Comparison of ENCODE assay signal across 16 cellular contexts in genomic region chr19:13135068-13136062, GRCh38. TPM values are rescaled to one million over a fixed set of nuclear protein-coding genes. Genes with fewer than 3 reads are reported as not detected.
A peak's percentile ranks its signal among the peaks of the same experiment; 100 is the strongest.
DNase-seq lines count a peak whose midpoint lies in the region; ATAC-seq and TF ChIP-seq lines count a peak whose summit lies in the region.
"Had no signal": no experiment of that assay in that cellular context is flagged by ENCODE, and none has a peak within 500 bp of the region (broad histone marks: within the 10 kb centered on the region; RNA-seq: fewer than 3 reads in every experiment).

No MANE protein-coding gene starts in this region.

- H4K8ac ChIP-seq in trophoblast cell (ENCODE audit: low read depth, low read length): no peak overlapping the region

- H2AK5ac ChIP-seq in trophoblast cell (ENCODE audit: low read length): no peak overlapping the region

- H3K36me3 ChIP-seq in right atrium auricular region: peaks cover 41% of the 10 kb centered on the region
- H3K36me3 ChIP-seq in esophagus muscularis mucosa: peaks cover 18 to 56% (median 51%) of the 10 kb centered on the region in 4 donors
- H3K36me3 ChIP-seq in trophoblast cell (ENCODE audit: control insufficient read depth in 1 of 2, insufficient read depth in 2 of 2, low read length in 2 of 2): peaks cover 55 to 65% of the 10 kb centered on the region in 2 experiments
- peaks cover 13 to 53% (median 45%) of the 10 kb centered on the region in 4 donors for H3K36me3 ChIP-seq in upper lobe of left lung

- H3K23ac ChIP-seq in trophoblast cell (ENCODE audit: low read length): no peak overlapping the region

- no peak overlapping the region for H3K4ac ChIP-seq in trophoblast cell (ENCODE audit: low read depth, low read length)

- no peak overlapping the region for H3K9ac ChIP-seq in trophoblast cell (ENCODE audit: low read length)

- H3K9me3 ChIP-seq in right atrium auricular region (no peaks in the 10 kb centered on the region), esophagus muscularis mucosa (no peaks in the 10 kb centered on the region), trophoblast cell (ENCODE audit: insufficient read depth, low read depth, low read length) (peaks cover 6% of the 10 kb centered on the region), upper lobe of left lung (no peaks in the 10 kb centered on the region)

- no peaks in the 10 kb centered on the region for H3K79me1 ChIP-seq in trophoblast cell (ENCODE audit: low read length)

- H2AFZ ChIP-seq in trophoblast cell (ENCODE audit: insufficient read depth, low read length, poor library complexity): no peak overlapping the region

- no peak overlapping the region for H3K4me2 ChIP-seq in trophoblast cell (ENCODE audit: low read length)

- no peak for TF ChIP-seq CTCF in right atrium auricular region (IDR thresholded peaks at IDR 0.05)
- TF ChIP-seq CTCF in esophagus muscularis mucosa (IDR thresholded peaks at IDR 0.05): no peak
- TF ChIP-seq CTCF in upper lobe of left lung (IDR thresholded peaks at IDR 0.05): no peak

- H3K18ac ChIP-seq in trophoblast cell (ENCODE audit: low read length): no peak overlapping the region

- ATAC-seq in Right ventricle myocardium inferior (no peak), upper lobe of left lung (ENCODE audit: low FRiP score in 2 of 2) (no peak)
- ATAC-seq: HCT116 had no signal

- intact Hi-C loops in Right ventricle myocardium inferior (cut with DNase I) (no loop called here), esophagus muscularis mucosa (cut with DNase I) (no loop called here)

- DNase-seq in right atrium auricular region (ENCODE audit: low spot score) (no peak), Right ventricle myocardium inferior (ENCODE audit: missing footprints) (no peak), esophagus muscularis mucosa (ENCODE audit: extremely low spot score) (no peak), trophoblast cell (no peak), upper lobe of left lung (no peak), DMS79 treated with DMSO at 0.1 percent for 48 hours (lab: John Stamatoyannopoulos, UW) (no peak), NCI-H1436 (lab: John Stamatoyannopoulos, UW) (no peak), DMS53 (lab: John Stamatoyannopoulos, UW) (no peak)
- DNase-seq: COR-L47; NCI-H1930; NCI-H446; NK-92 treated with Interleukin-12 subunit alpha and Interleukin-12 subunit beta, amount 100 ng/mL, for 24 hours; SIG-M5 had no signal

- no peak overlapping the region for H2BK12ac ChIP-seq in trophoblast cell (ENCODE audit: low read length)

- no peak overlapping the region for H4K91ac ChIP-seq in trophoblast cell (ENCODE audit: low read depth, low read length)

- H3K14ac ChIP-seq in trophoblast cell (ENCODE audit: low read length): no peak overlapping the region

- H4K12ac ChIP-seq in trophoblast cell (ENCODE audit: low read depth, low read length): no peak overlapping the region

- H3K27ac ChIP-seq in right atrium auricular region (peak overlapping the region; percentile 53 to 54), esophagus muscularis mucosa (replicated peaks in 1 of 4) (peak overlapping the region in 3 of 4 donors; percentile 6 to 58 (median 22)), trophoblast cell (ENCODE audit: low read depth, low read length) (no peak overlapping the region), upper lobe of left lung (peak overlapping the region; percentile 50 to 79 (median 53))

- 95% methylated on average over 24 of the region's 60 CpGs for WGBS in esophagus muscularis mucosa
- WGBS in trophoblast cell (ENCODE audit: extremely low coverage, insufficient coverage, insufficient read length): no CpG with 5 or more reads among the region's 60 CpGs
- 94 to 95% methylated on average over 19 to 55 of the region's 60 CpGs for WGBS in upper lobe of left lung, 2 donors

- H3K4me1 ChIP-seq in right atrium auricular region (peaks cover 0 to 19% of the 10 kb centered on the region in 2 donors), esophagus muscularis mucosa (peaks cover 14 to 31% (median 21%) of the 10 kb centered on the region in 4 donors), trophoblast cell (ENCODE audit: control insufficient read depth in 1 of 2, insufficient read depth in 2 of 2, low read length in 2 of 2) (no peaks in the 10 kb centered on the region), upper lobe of left lung (peaks cover 10 to 38% (median 23%) of the 10 kb centered on the region in 4 donors)

- H3K4me3 ChIP-seq in right atrium auricular region: no peak overlapping the region
- H3K4me3 ChIP-seq in esophagus muscularis mucosa: no peak overlapping the region
- peak overlapping the region; percentile 23 for H3K4me3 ChIP-seq in trophoblast cell (ENCODE audit: low read depth, low read length)
- H3K4me3 ChIP-seq in upper lobe of left lung: no peak overlapping the region

- no peak overlapping the region for H2BK5ac ChIP-seq in trophoblast cell (ENCODE audit: low read depth, low read length, poor library complexity)

- TF ChIP-seq POLR2A in esophagus muscularis mucosa (IDR thresholded peaks at IDR 0.05; ENCODE audit: low read depth) (no peak), upper lobe of left lung (IDR thresholded peaks at IDR 0.05) (no peak)

- no peak for TF ChIP-seq EP300 in esophagus muscularis mucosa (IDR thresholded peaks at IDR 0.05)
- TF ChIP-seq EP300 in upper lobe of left lung (IDR thresholded peaks at IDR 0.05): no peak

- H3K27me3 ChIP-seq in right atrium auricular region: no peaks in the 10 kb centered on the region
- no peaks in the 10 kb centered on the region for H3K27me3 ChIP-seq in esophagus muscularis mucosa
- H3K27me3 ChIP-seq in trophoblast cell (ENCODE audit: insufficient read depth, low read length): no peaks in the 10 kb centered on the region
- H3K27me3 ChIP-seq in upper lobe of left lung: no peaks in the 10 kb centered on the region

- no peaks in the 10 kb centered on the region for H3K79me2 ChIP-seq in trophoblast cell (ENCODE audit: control insufficient read depth, insufficient read depth, low read length, poor library complexity)

- no peak overlapping the region for H2BK120ac ChIP-seq in trophoblast cell (ENCODE audit: insufficient read depth, low read length, poor library complexity)

RNA-seq across cellular contexts. Expression of gene STX10, which starts 14.8 kb away (rescaled TPM):
- total RNA-seq in right atrium auricular region (10 to 100 TPM; 33.1 to 39.2 TPM), Right ventricle myocardium inferior (34.5 TPM), esophagus muscularis mucosa (10 to 100 TPM; 50.2 to 62.6 (median 56.6) TPM), upper lobe of left lung (100 to 1,000 TPM in 4 of 6 donors, 10 to 100 TPM in 2; 80.0 to 348 (median 107) TPM)
- polyA plus RNA-seq in trophoblast cell (2013): 45.9 and 47.7 TPM in 2 replicates

RNA-seq across cellular contexts. Expression of gene IER2, which starts 14.8 kb away (rescaled TPM):
- total RNA-seq in right atrium auricular region (100 to 1,000 TPM in 1 of 2 donors, 10 to 100 TPM in 1; 35.4 to 139 TPM), Right ventricle myocardium inferior (18.8 TPM), esophagus muscularis mucosa (100 to 1,000 TPM in 1 of 4 donors, 10 to 100 TPM in 3; 29.1 to 144 (median 62.3) TPM), upper lobe of left lung (100 to 1,000 TPM in 4 of 6 donors, 10 to 100 TPM in 2; 94.3 to 246 (median 129) TPM)
- polyA plus RNA-seq in trophoblast cell (2013): 139 and 150 TPM in 2 replicates

RNA-seq across cellular contexts. Expression of gene NACC1, which starts 17.3 kb away (rescaled TPM):
- total RNA-seq in right atrium auricular region (10 to 100 TPM; 25.4 to 27.3 TPM), Right ventricle myocardium inferior (54.0 TPM), esophagus muscularis mucosa (10 to 100 TPM; 24.5 to 61.6 (median 29.6) TPM), upper lobe of left lung (10 to 100 TPM; 22.0 to 96.1 (median 55.7) TPM)
- 149 and 154 TPM in 2 replicates for polyA plus RNA-seq in trophoblast cell (2013)

RNA-seq across cellular contexts. Expression of gene TRMT1, which starts 18.8 kb away (rescaled TPM):
- total RNA-seq in right atrium auricular region (10 to 100 TPM; 13.6 to 15.0 TPM), Right ventricle myocardium inferior (21.1 TPM), esophagus muscularis mucosa (10 to 100 TPM; 21.4 to 27.6 (median 26.9) TPM), upper lobe of left lung (10 to 100 TPM; 27.2 to 92.2 (median 33.1) TPM)
- 26.6 and 28.8 TPM in 2 replicates for polyA plus RNA-seq in trophoblast cell (2013)

RNA-seq across cellular contexts. Expression of gene LYL1, which starts 32.7 kb away (rescaled TPM):
- 10 to 100 TPM; 10.2 to 15.3 TPM for total RNA-seq in right atrium auricular region
- total RNA-seq in Right ventricle myocardium inferior: 9.4 TPM
- total RNA-seq in esophagus muscularis mucosa: 10 to 100 TPM; 11.9 to 20.2 (median 17.0) TPM
- polyA plus RNA-seq in trophoblast cell (2013): 0.10 and 0.16 TPM in 2 replicates
- 10 to 100 TPM; 22.6 to 55.5 (median 31.4) TPM for total RNA-seq in upper lobe of left lung
- total RNA-seq: HT1080, LHCN-M2 had no signal
